In genomic region chrX:24229967-24230366, GRCh38 we compare ENCODE assay signal across 26 cellular contexts.
A peak's percentile ranks its signal among the peaks of the same experiment; 100 is the strongest.
DNase-seq lines count a peak whose midpoint lies in the region; ATAC-seq, FAIRE-seq and TF ChIP-seq lines count a peak whose summit lies in the region.
"Had no signal": no experiment of that assay in that cellular context is flagged by ENCODE, and none has a peak within 500 bp of the region (broad histone marks: within the 10 kb centered on the region; RNA-seq: fewer than 3 reads in every experiment).

No MANE protein-coding gene starts in this region.

- intact Hi-C loops in left ventricle myocardium inferior (cut with micrococcal nuclease) (no loop called here), pancreas (cut with DNase I) (no loop called here), head of caudate nucleus (cut with DNase I) (loop anchor here (10.0 kb wide), 1 partner anchor 75 kb away; no protein-coding TSS in a partner anchor)
- intact Hi-C loops in activated CD4-positive, alpha-beta memory T cell treated with anti-CD3 and anti-CD28 coated beads for 36 hours (cut with micrococcal nuclease) = no loop called here

- POLR2A ChIA-PET in activated CD4-positive, alpha-beta memory T cell treated with anti-CD3 and anti-CD28 coated beads for 36 hours (lab: Charles Lee) = no interaction called here

- H3K4me1 Mint-ChIP-seq in activated CD4-positive, alpha-beta memory T cell treated with anti-CD3 and anti-CD28 coated beads for 36 hours (ENCODE audit: low read depth) = peaks cover 6% of the 10 kb centered on the region
- H3K4me1 Mint-ChIP-seq: activated B cell treated with CpG ODN at 0.5 μM for 24 hours, naive B cell had no signal

- CTCF ChIA-PET in activated CD4-positive, alpha-beta memory T cell treated with anti-CD3 and anti-CD28 coated beads for 36 hours (lab: Charles Lee) = no interaction called here

- H3K36me3 ChIP-seq in left ventricle myocardium inferior (no peaks in the 10 kb centered on the region), pancreas (no peaks in the 10 kb centered on the region)
- H3K36me3 ChIP-seq: SJSA1, spleen had no signal

- no peak for TF ChIP-seq CTCF in cardiac fibroblast (IDR thresholded peaks at IDR 0.05; ENCODE audit: low read depth, low read length)
- TF ChIP-seq CTCF in left ventricle myocardium inferior (IDR thresholded peaks at IDR 0.05; ENCODE audit: borderline replicate concordance) = no peak
- no peak for TF ChIP-seq CTCF in pancreas (IDR thresholded peaks at IDR 0.05)

- 25 to 33% methylated on average over 3 of the region's 3 CpGs for WGBS in pancreas, 2 donors

- ATAC-seq in pancreas (peak; percentile 88 to 94 (median 93)), HG02970 (IDR thresholded peaks at IDR 0.05; ENCODE audit: low FRiP score, unreplicated experiment) (no peak)

- H3K36me3 Mint-ChIP-seq in activated CD4-positive, alpha-beta memory T cell treated with anti-CD3 and anti-CD28 coated beads for 36 hours = no peaks in the 10 kb centered on the region
- H3K36me3 Mint-ChIP-seq: type B pancreatic cell had no signal

- no peaks in the 10 kb centered on the region for H3K4me1 ChIP-seq in left ventricle myocardium inferior
- H3K4me1 ChIP-seq in pancreas = peaks cover 0 to 8% (median 6%) of the 10 kb centered on the region in 3 donors
- H3K4me1 ChIP-seq: spleen had no signal

- H3K27me3 Mint-ChIP-seq in activated CD4-positive, alpha-beta memory T cell treated with anti-CD3 and anti-CD28 coated beads for 36 hours = no peaks in the 10 kb centered on the region
- H3K27me3 Mint-ChIP-seq: activated B cell treated with CpG ODN at 0.5 μM for 24 hours, type B pancreatic cell had no signal

- no peaks in the 10 kb centered on the region for H3K9me3 ChIP-seq in left ventricle myocardium inferior (replicated peaks)
- H3K9me3 ChIP-seq in pancreas = no peaks in the 10 kb centered on the region
- H3K9me3 ChIP-seq: SJSA1 had no signal

- FAIRE-seq in GM12892 (lab: Jason Lieb, UNC) = peak; percentile 38
- no peak for FAIRE-seq in pancreas (lab: Jason Lieb, UNC)
- FAIRE-seq: G401.6 had no signal

- peaks cover 4% of the 10 kb centered on the region for H3K9me3 Mint-ChIP-seq in activated CD4-positive, alpha-beta memory T cell treated with anti-CD3 and anti-CD28 coated beads for 36 hours
- H3K9me3 Mint-ChIP-seq: activated B cell treated with CpG ODN at 0.5 μM for 24 hours, type B pancreatic cell had no signal

- no peak for TF ChIP-seq POLR2A in GM12892 (IDR thresholded peaks at IDR 0.05; ENCODE audit: low read depth, low read length)

- H3K27me3 ChIP-seq in left ventricle myocardium inferior (ENCODE audit: low read depth) = no peaks in the 10 kb centered on the region
- no peaks in the 10 kb centered on the region for H3K27me3 ChIP-seq in pancreas
- H3K27me3 ChIP-seq: SJSA1, spleen had no signal

- no peak overlapping the region for H3K4me3 Mint-ChIP-seq in activated CD4-positive, alpha-beta memory T cell treated with anti-CD3 and anti-CD28 coated beads for 36 hours
- H3K4me3 Mint-ChIP-seq: activated B cell treated with CpG ODN at 0.5 μM for 24 hours, naive B cell, type B pancreatic cell had no signal

- DNase-seq in GM12892 (ENCODE audit: insufficient read length) (no peak), cardiac fibroblast (ENCODE audit: low read depth in 2 of 2) (peak; percentile 18 to 67), left ventricle myocardium inferior (no peak), pancreas (peak in 3 of 6 donors; percentile 40 to 68 (median 53)), head of caudate nucleus (no peak), cerebellar cortex (ENCODE audit: low spot score) (no peak)
- DNase-seq in activated CD4-positive, alpha-beta memory T cell treated with anti-CD3 and anti-CD28 coated beads for 36 hours = no peak
- DNase-seq: activated B cell treated with CpG ODN at 0.5 μM for 24 hours; activated naive CD4-positive, alpha-beta T cell treated with anti-CD3 and anti-CD28 coated beads, Interleukin-2, amount 50 U/mL, for 16 hours; amygdala; caudate nucleus; DMS153; HCEC 1CT; mesendoderm; naive B cell; NCI-H1092; NCI-H1694 treated with DMSO at 0.1 percent for 48 hours; NCI-H2171; NCI-H510A treated with DMSO at 0.1 percent for 48 hours; NK-92 treated with Interleukin-12 subunit alpha and Interleukin-12 subunit beta, amount 100 ng/mL, for 24 hours; occipital lobe; spleen had no signal

- no peak overlapping the region for H3K27ac Mint-ChIP-seq in activated CD4-positive, alpha-beta memory T cell treated with anti-CD3 and anti-CD28 coated beads for 36 hours
- H3K27ac Mint-ChIP-seq: activated B cell treated with CpG ODN at 0.5 μM for 24 hours, type B pancreatic cell had no signal

- H3K4me3 ChIP-seq in cardiac fibroblast (replicated peaks in 1 of 2; ENCODE audit: low read depth in 2 of 2, low read length in 2 of 2) (no peak overlapping the region), left ventricle myocardium inferior (no peak overlapping the region), pancreas (no peak overlapping the region)
- H3K4me3 ChIP-seq: SJSA1, spleen had no signal

- peak overlapping the region; percentile 5 for H3K27ac ChIP-seq in left ventricle myocardium inferior (replicated peaks)
- peak overlapping the region in 3 of 4 donors; percentile 31 to 67 (median 39) for H3K27ac ChIP-seq in pancreas
- H3K27ac ChIP-seq: SJSA1, spleen had no signal

Comparison
In these comparisons a context has a peak if more than half of its experiments do, and no peak if none do; other contexts are left out.
1. DNase-seq: peak in cardiac fibroblast (2 of 2); none in GM12892 (single experiment), left ventricle myocardium inferior (single experiment), head of caudate nucleus (0 of 42), cerebellar cortex (single experiment) and activated CD4-positive, alpha-beta memory T cell treated with anti-CD3 and anti-CD28 coated beads for 36 hours (single experiment).